Comparison of ENCODE assay signal across 8 cellular contexts in the genomic region with DNA sequence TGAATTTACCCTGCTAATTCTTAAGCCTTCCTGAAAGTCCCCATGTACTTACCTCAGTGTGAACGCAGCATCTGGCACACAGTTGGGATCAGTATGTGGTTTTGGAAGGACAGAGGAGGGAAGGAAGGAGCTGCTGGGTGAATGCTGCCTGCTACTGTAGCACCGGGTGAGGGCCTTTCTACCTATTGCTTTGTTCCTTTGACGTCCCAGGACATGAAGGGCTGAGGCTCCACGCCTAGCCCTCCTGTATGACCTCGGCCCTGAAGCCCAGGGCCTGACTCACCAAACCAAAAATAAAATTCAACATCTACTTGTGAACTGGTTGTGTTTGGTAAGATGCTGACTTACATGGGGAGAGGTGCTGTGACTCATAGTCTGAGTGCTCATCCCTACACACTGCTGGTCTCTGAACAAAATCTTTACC. TPM values are rescaled to one million over a fixed set of nuclear protein-coding genes. Genes with fewer than 3 reads are reported as not detected.
A peak's percentile ranks its signal among the peaks of the same experiment; 100 is the strongest.
DNase-seq lines count a peak whose midpoint lies in the region; ATAC-seq and TF ChIP-seq lines count a peak whose summit lies in the region.

No MANE protein-coding gene starts in this region.

- ATAC-seq in GM18511 (IDR thresholded peaks at IDR 0.05; ENCODE audit: unreplicated experiment) = peak; percentile 49
- peak; percentile 97 for ATAC-seq in omental fat pad (ENCODE audit: low FRiP score)
- no peak for ATAC-seq in GM21526 (IDR thresholded peaks at IDR 0.05; ENCODE audit: low FRiP score, unreplicated experiment)
- no peak for ATAC-seq in GM18873 (IDR thresholded peaks at IDR 0.05; ENCODE audit: low FRiP score, unreplicated experiment)

- H3K27me3 ChIP-seq in mammary epithelial cell (ENCODE audit: insufficient read depth, low read length) = no peaks in the 10 kb centered on the region

- H3K79me2 ChIP-seq in mammary epithelial cell (ENCODE audit: insufficient read depth, low read length) = peaks cover 81% of the 10 kb centered on the region

- H3K36me3 ChIP-seq in mammary epithelial cell (ENCODE audit: insufficient read depth, low read length) = peaks cover 3% of the 10 kb centered on the region

- in situ Hi-C loops in mammary epithelial cell (cut with MboI; ENCODE audit: low sequenced_read_pairs in 2 of 2) = no loop called here

- intact Hi-C loops in mammary epithelial cell (cut with micrococcal nuclease) = loop anchor here (2.0 kb wide), 1 partner anchor 47 kb away; no protein-coding TSS in a partner anchor

- no peaks in the 10 kb centered on the region for H4K20me1 ChIP-seq in mammary epithelial cell (ENCODE audit: insufficient read depth, low read length)

- DNase-seq in LHCN-M2 (ENCODE audit: low read depth) (peak; percentile 88), mammary epithelial cell (peak; percentile 93), omental fat pad (ENCODE audit: low spot score) (no peak), DMS114 treated with DMSO at 0.1 percent for 48 hours (lab: John Stamatoyannopoulos, UW; ENCODE audit: unreplicated experiment) (no peak), NCI-H128 (lab: John Stamatoyannopoulos, UW; ENCODE audit: unreplicated experiment) (no peak)

- H3K27ac ChIP-seq in mammary epithelial cell (ENCODE audit: insufficient read depth, low read depth, low read length) = peak overlapping the region; percentile 62

- H2AFZ ChIP-seq in mammary epithelial cell (ENCODE audit: low read depth, low read length) = no peak overlapping the region

- H3K9ac ChIP-seq in mammary epithelial cell (ENCODE audit: insufficient read depth, low read length) = peak overlapping the region; percentile 8

- TF ChIP-seq CTCF in mammary epithelial cell (conservative IDR thresholded peaks at IDR 0.05 in 1 of 2, IDR thresholded peaks at IDR 0.05 in 1 of 2; ENCODE audit: extremely low read depth in 1 of 2, insufficient read depth in 1 of 2, low read depth in 1 of 2, low read length in 2 of 2) = no peak
- no peak for TF ChIP-seq CTCF in omental fat pad (IDR thresholded peaks at IDR 0.05)

- BruUV-seq in mammary epithelial cell (replicated peaks; lab: Mats Ljungman, UMichigan) = no TSS peak

- CTCF ChIA-PET in mammary epithelial cell (lab: Charles Lee; ENCODE audit: low non-redundant PET) = interaction anchor here (0.6 kb wide), 2 partner anchors 132 to 388 kb away, joined by 6 to 11 read pairs; no protein-coding TSS in a partner anchor

- H3K4me3 ChIP-seq in mammary epithelial cell (replicated peaks in 1 of 3; ENCODE audit: insufficient read depth in 1 of 3, low read depth in 2 of 3, low read length in 3 of 3) = no peak overlapping the region

- peaks cover 26% of the 10 kb centered on the region for H3K4me1 ChIP-seq in mammary epithelial cell (ENCODE audit: insufficient read depth, low read length)

- dilution Hi-C loops in mammary epithelial cell (cut with HindIII; ENCODE audit: low sequenced_read_pairs) = no loop called here

- WGBS in mammary epithelial cell (ENCODE audit: low coverage, missing lambda C conversion rate) = 0% methylated on average over 5 of the region's 5 CpGs

- no peaks in the 10 kb centered on the region for H3K9me3 ChIP-seq in mammary epithelial cell (replicated peaks; ENCODE audit: insufficient read depth, low read length)

- peak overlapping the region; percentile 49 for H3K4me2 ChIP-seq in mammary epithelial cell (ENCODE audit: insufficient read depth, low read depth, low read length)

RNA-seq across cellular contexts. Expression of a gene that starts 51.1 kb away (rescaled TPM):
- total RNA-seq in LHCN-M2 (2014; rRNA removed) (13.6 and 19.0 TPM in 2 replicates), mammary epithelial cell (10 to 100 TPM; 42.5 to 53.7 TPM), omental fat pad (100 to 1,000 TPM in 1 of 4 donors, 10 to 100 TPM in 3; 70.5 to 135 (median 78.2) TPM)
- 12.6 TPM for polyA plus RNA-seq in LHCN-M2 (2012)
- polyA plus RNA-seq in mammary epithelial cell = 19.7 TPM
- 93.6 TPM for polyA minus RNA-seq in mammary epithelial cell

Comparison
In these comparisons a context has a peak if more than half of its experiments do, and no peak if none do; other contexts are left out.
1. ATAC-seq: peak in GM18511 (single experiment) and omental fat pad (single experiment); none in GM21526 (single experiment) and GM18873 (single experiment).
2. DNase-seq: peak in LHCN-M2 (single experiment) and mammary epithelial cell (single experiment); none in omental fat pad (single experiment), DMS114 treated with DMSO at 0.1 percent for 48 hours (single experiment) and NCI-H128 (single experiment).